Comparison of ENCODE assay signal across 8 cellular contexts in genomic region chr17:2137342-2138098, GRCh38.
DNase-seq lines count a peak whose midpoint lies in the region; ATAC-seq lines count a peak whose summit lies in the region.

No MANE protein-coding gene starts in this region.

- in situ Hi-C loops in Caki2 (cut with HindIII; ENCODE audit: low pct_unique_long_range_greater_than_20kb, low sequenced_read_pairs), result no loop called here
- in situ Hi-C loops in GM23248 (cut with MboI), result no loop called here

- no peaks in the 10 kb centered on the region for H3K27me3 Mint-ChIP-seq in T-helper 17 cell
- peaks cover 0 to 2% of the 10 kb centered on the region in 2 donors for H3K27me3 Mint-ChIP-seq in CD8-positive, alpha-beta memory T cell

- peak; percentile 67 for DNase-seq in Caki2 (ENCODE audit: low read depth)
- DNase-seq in GM23248, result peak; percentile 89
- DNase-seq in T-helper 17 cell, result no peak
- DNase-seq in islet precursor cell, result peak; percentile 93
- DNase-seq in CD8-positive, alpha-beta memory T cell, result no peak
- no peak for DNase-seq in NCI-H345 treated with DMSO at 0.1 percent for 48 hours (lab: John Stamatoyannopoulos, UW; ENCODE audit: unreplicated experiment)

- peak overlapping the region; percentile 40 for H3K27ac ChIP-seq in GM23248
- H3K27ac ChIP-seq in CD8-positive, alpha-beta memory T cell (ENCODE audit: low read depth, low read length), result no peak overlapping the region

- ATAC-seq in T-helper 17 cell (no peak), HG03571 (IDR thresholded peaks at IDR 0.05; ENCODE audit: unreplicated experiment) (no peak), HG03159 (IDR thresholded peaks at IDR 0.05; ENCODE audit: unreplicated experiment) (no peak)

- peaks cover 21% of the 10 kb centered on the region; the same call in 1 of the 2 replicates for H3F3A ChIP-seq in GM23248 (ENCODE audit: insufficient read depth)

- no peaks in the 10 kb centered on the region for H3K9me3 Mint-ChIP-seq in CD8-positive, alpha-beta memory T cell

- 55 to 57% methylated on average over 11 of the region's 11 CpGs for WGBS in GM23248 (ENCODE audit: low coverage in 1 of 2, low lambda C conversion rate in 2 of 2, missing lambda C conversion rate in 2 of 2), 2 experiments

- CTCF ChIA-PET in CD8-positive, alpha-beta memory T cell (lab: Charles Lee), result interaction anchor here (0.8 to 1.5 kb wide), 6 partner anchors 12 to 81 kb away, joined by 3 to 5 read pairs (median 4); no protein-coding TSS in a partner anchor

- H3K27ac Mint-ChIP-seq in T-helper 17 cell, result peak overlapping the region; percentile 67
- peak overlapping the region in 3 of 8 donors; percentile 9 to 81 (median 22) for H3K27ac Mint-ChIP-seq in CD8-positive, alpha-beta memory T cell

- peaks cover 15% of the 10 kb centered on the region for H3K4me1 Mint-ChIP-seq in T-helper 17 cell
- peaks cover 12 to 16% (median 15%) of the 10 kb centered on the region in 3 donors for H3K4me1 Mint-ChIP-seq in CD8-positive, alpha-beta memory T cell

- H3K36me3 Mint-ChIP-seq in T-helper 17 cell (ENCODE audit: low read depth), result no peaks in the 10 kb centered on the region
- H3K36me3 Mint-ChIP-seq in CD8-positive, alpha-beta memory T cell, result peaks cover 0 to 26% (median 5%) of the 10 kb centered on the region in 3 donors

- no peak overlapping the region for H3K9ac ChIP-seq in GM23248

- H3K9me3 ChIP-seq in GM23248 (ENCODE audit: low read depth) (no peaks in the 10 kb centered on the region), T-helper 17 cell (ENCODE audit: control insufficient read depth, low read length, poor library complexity, severe bottlenecking) (no peaks in the 10 kb centered on the region)
- no peaks in the 10 kb centered on the region for H3K9me3 ChIP-seq in CD8-positive, alpha-beta memory T cell (ENCODE audit: low read length)

- no peak overlapping the region for H3K4me3 ChIP-seq in GM23248
- H3K4me3 ChIP-seq in CD8-positive, alpha-beta memory T cell (ENCODE audit: low read length), result no peak overlapping the region

- H3K9me2 ChIP-seq in GM23248 (ENCODE audit: insufficient read depth), result no peaks in the 10 kb centered on the region

- H3K79me2 ChIP-seq in GM23248 (ENCODE audit: insufficient read depth), result peaks cover 17% of the 10 kb centered on the region; the same call in 1 of the 2 replicates

- POLR2A ChIA-PET in CD8-positive, alpha-beta memory T cell (lab: Charles Lee), result no interaction called here

- H3K36me3 ChIP-seq in GM23248 (ENCODE audit: low read depth), result no peaks in the 10 kb centered on the region
- H3K36me3 ChIP-seq in CD8-positive, alpha-beta memory T cell (ENCODE audit: insufficient read depth, low read length), result no peaks in the 10 kb centered on the region

- H2AFZ ChIP-seq in GM23248, result no peak overlapping the region

- H3K27me3 ChIP-seq in GM23248 (replicated peaks; ENCODE audit: insufficient read depth), result no peaks in the 10 kb centered on the region
- H3K27me3 ChIP-seq in CD8-positive, alpha-beta memory T cell (ENCODE audit: insufficient read depth, low read length, poor library complexity, severe bottlenecking), result no peaks in the 10 kb centered on the region

- no peak overlapping the region for H3K4me3 Mint-ChIP-seq in T-helper 17 cell
- H3K4me3 Mint-ChIP-seq in CD8-positive, alpha-beta memory T cell, result no peak overlapping the region

- no peaks in the 10 kb centered on the region for H4K20me1 ChIP-seq in GM23248 (ENCODE audit: insufficient read depth)

- peak overlapping the region; percentile 40 for H3K4me2 ChIP-seq in GM23248 (ENCODE audit: unreplicated experiment)

- peaks cover 30% of the 10 kb centered on the region for H3K4me1 ChIP-seq in GM23248 (ENCODE audit: insufficient read depth)
- H3K4me1 ChIP-seq in CD8-positive, alpha-beta memory T cell (ENCODE audit: insufficient read depth, low read length), result peaks cover 8% of the 10 kb centered on the region

Comparison
In these comparisons a context has a peak if more than half of its experiments do, and no peak if none do; other contexts are left out.
1. DNase-seq: peak in Caki2 (single experiment), GM23248 (single experiment) and islet precursor cell (single experiment); none in T-helper 17 cell (0 of 3), CD8-positive, alpha-beta memory T cell (0 of 5) and NCI-H345 treated with DMSO at 0.1 percent for 48 hours (single experiment).